In genomic region chr15:64017591-64018163, GRCh38 we compare ENCODE assay signal across 24 cellular contexts. TPM values are rescaled to one million over a fixed set of nuclear protein-coding genes. Genes with fewer than 3 reads are reported as not detected.
DNase-seq lines count a peak whose midpoint lies in the region; ATAC-seq and TF ChIP-seq lines count a peak whose summit lies in the region.
"Had no signal": no experiment of that assay in that cellular context is flagged by ENCODE, and none has a peak within 500 bp of the region (broad histone marks: within the 10 kb centered on the region; RNA-seq: fewer than 3 reads in every experiment).

No MANE protein-coding gene starts in this region.

- no peaks in the 10 kb centered on the region for H3K27me3 ChIP-seq in mammary epithelial cell (ENCODE audit: insufficient read depth, low read length)
- H3K27me3 ChIP-seq: ascending aorta, foreskin keratinocyte, thyroid gland had no signal

- TF ChIP-seq CTCF in 22Rv1 (IDR thresholded peaks at IDR 0.05) (no peak), HFFc6 (IDR thresholded peaks at IDR 0.05) (no peak), mammary epithelial cell (conservative IDR thresholded peaks at IDR 0.05 in 1 of 2, IDR thresholded peaks at IDR 0.05 in 1 of 2; ENCODE audit: extremely low read depth in 1 of 2, insufficient read depth in 1 of 2, low read depth in 1 of 2, low read length in 2 of 2) (no peak)

- 0 out of 2 replicates have a peak overlapping the region, but pooled peaks have one; percentile 21 for H3K4me3 Mint-ChIP-seq in HFFc6
- H3K4me3 Mint-ChIP-seq in naive thymus-derived CD8-positive, alpha-beta T cell = no peak overlapping the region
- H3K4me3 Mint-ChIP-seq: activated CD4-positive, alpha-beta T cell treated with anti-CD3 and anti-CD28 coated beads, Interleukin-2, amount 10 ng/mL, durations not matched to agents 7 days and 5 days; CD4-positive, alpha-beta memory T cell; endodermal cell; stimulated activated effector memory CD8-positive, alpha-beta T cell treated with anti-CD3 and anti-CD28 coated beads, Interleukin-12 subunit alpha, Interleukin-12 subunit beta, amount 100 ng/mL, for 72 hours had no signal

- no peaks in the 10 kb centered on the region for H3K9me3 ChIP-seq in mammary epithelial cell (replicated peaks; ENCODE audit: insufficient read depth, low read length)
- H3K9me3 ChIP-seq: ascending aorta, thyroid gland had no signal

- CTCF ChIA-PET in mammary epithelial cell (lab: Charles Lee; ENCODE audit: low non-redundant PET) = no interaction called here

- peak overlapping the region; percentile 18; the same call in 1 of the 2 replicates for H3K27ac ChIP-seq in 22Rv1
- peak overlapping the region; percentile 8 for H3K27ac ChIP-seq in mammary epithelial cell (ENCODE audit: insufficient read depth, low read depth, low read length)
- H3K27ac ChIP-seq: ascending aorta, foreskin keratinocyte, thyroid gland had no signal

- in situ Hi-C loops in mammary epithelial cell (cut with MboI; ENCODE audit: low sequenced_read_pairs in 2 of 2) = no loop called here

- H3K4me3 ChIP-seq in mammary epithelial cell (replicated peaks in 1 of 3; ENCODE audit: insufficient read depth in 1 of 3, low read depth in 2 of 3, low read length in 3 of 3) = no peak overlapping the region
- H3K4me3 ChIP-seq: ascending aorta, thyroid gland had no signal

- H3K27ac Mint-ChIP-seq in HFFc6 = no peak overlapping the region
- H3K27ac Mint-ChIP-seq in naive thymus-derived CD8-positive, alpha-beta T cell = peak overlapping the region in 6 of 10 donors; percentile 3 to 53 (median 37)
- H3K27ac Mint-ChIP-seq: activated CD4-positive, alpha-beta T cell treated with anti-CD3 and anti-CD28 coated beads, Interleukin-2, amount 10 ng/mL, durations not matched to agents 7 days and 5 days; endodermal cell; stimulated activated effector memory CD8-positive, alpha-beta T cell treated with anti-CD3 and anti-CD28 coated beads, Interleukin-12 subunit alpha, Interleukin-12 subunit beta, amount 100 ng/mL, for 72 hours had no signal

- H3K9me3 Mint-ChIP-seq in HFFc6 = peaks cover 5% of the 10 kb centered on the region; the same call in 1 of the 2 replicates
- peaks cover 0 to 5% (median 0%) of the 10 kb centered on the region in 9 donors for H3K9me3 Mint-ChIP-seq in naive thymus-derived CD8-positive, alpha-beta T cell
- H3K9me3 Mint-ChIP-seq: stimulated activated effector memory CD8-positive, alpha-beta T cell treated with anti-CD3 and anti-CD28 coated beads, Interleukin-12 subunit alpha, Interleukin-12 subunit beta, amount 100 ng/mL, for 72 hours had no signal

- no peaks in the 10 kb centered on the region for H3K79me2 ChIP-seq in mammary epithelial cell (ENCODE audit: insufficient read depth, low read length)

- peaks cover 13% of the 10 kb centered on the region; the same call in 1 of the 2 replicates for H3K36me3 Mint-ChIP-seq in HFFc6 (ENCODE audit: low read depth)
- peaks cover 0 to 6% (median 0%) of the 10 kb centered on the region in 3 donors for H3K36me3 Mint-ChIP-seq in naive thymus-derived CD8-positive, alpha-beta T cell
- H3K36me3 Mint-ChIP-seq: CD4-positive, alpha-beta memory T cell; stimulated activated effector memory CD8-positive, alpha-beta T cell treated with anti-CD3 and anti-CD28 coated beads, Interleukin-12 subunit alpha, Interleukin-12 subunit beta, amount 100 ng/mL, for 72 hours had no signal

- peaks cover 2% of the 10 kb centered on the region for H4K20me1 ChIP-seq in mammary epithelial cell (ENCODE audit: insufficient read depth, low read length)

- H3K36me3 ChIP-seq in mammary epithelial cell (ENCODE audit: insufficient read depth, low read length) = no peaks in the 10 kb centered on the region
- H3K36me3 ChIP-seq: ascending aorta, thyroid gland had no signal

- DNase-seq in HFFc6 (no peak), mammary epithelial cell (no peak), HCEC 1CT (no peak)
- no peak for DNase-seq in naive thymus-derived CD8-positive, alpha-beta T cell
- DNase-seq in activated effector memory CD4-positive, alpha-beta T cell treated with Interleukin-2 at 50 U/mL for 16 hours = no peak
- DNase-seq: activated CD4-positive, alpha-beta T cell treated with anti-CD3 and anti-CD28 coated beads, Interleukin-2, amount 10 ng/mL, durations not matched to agents 7 days and 5 days; activated naive CD4-positive, alpha-beta T cell; activated T-cell treated with anti-CD3 and anti-CD28 coated beads for 4 hours; CD4-positive, alpha-beta memory T cell; DMS79; endodermal cell; KBM-7; left colon; NCI-H1092; NCI-H2081 treated with DMSO at 0.1 percent for 48 hours; Right ventricle myocardium superior; T-helper 1 cell; thyroid gland had no signal

- no TSS peak for BruUV-seq in mammary epithelial cell (replicated peaks; lab: Mats Ljungman, UMichigan)

- intact Hi-C loops in mammary epithelial cell (cut with micrococcal nuclease) = loop anchor here (2.0 kb wide), 1 partner anchor 35 kb away; no protein-coding TSS in a partner anchor

- H3K4me1 ChIP-seq in mammary epithelial cell (ENCODE audit: insufficient read depth, low read length) = peaks cover 42% of the 10 kb centered on the region
- H3K4me1 ChIP-seq: ascending aorta had no signal

- H3K4me2 ChIP-seq in mammary epithelial cell (ENCODE audit: insufficient read depth, low read depth, low read length) = peak overlapping the region; percentile 17

- H3K27me3 Mint-ChIP-seq in HFFc6 (ENCODE audit: insufficient read depth) = peaks cover 6% of the 10 kb centered on the region
- H3K27me3 Mint-ChIP-seq in naive thymus-derived CD8-positive, alpha-beta T cell = no peaks in the 10 kb centered on the region
- H3K27me3 Mint-ChIP-seq: activated CD4-positive, alpha-beta T cell treated with anti-CD3 and anti-CD28 coated beads, Interleukin-2, amount 10 ng/mL, durations not matched to agents 7 days and 5 days; CD4-positive, alpha-beta memory T cell had no signal

- ATAC-seq in naive thymus-derived CD8-positive, alpha-beta T cell = no peak
- ATAC-seq in GM18873 (IDR thresholded peaks at IDR 0.05; ENCODE audit: low FRiP score, unreplicated experiment) (no peak), HG02642 (IDR thresholded peaks at IDR 0.05; ENCODE audit: poor library complexity, unreplicated experiment) (no peak)

- H2AFZ ChIP-seq in mammary epithelial cell (ENCODE audit: low read depth, low read length) = no peak overlapping the region

- dilution Hi-C loops in mammary epithelial cell (cut with HindIII; ENCODE audit: low sequenced_read_pairs) = no loop called here

- POLR2A ChIA-PET in naive thymus-derived CD8-positive, alpha-beta T cell (lab: Charles Lee) = no interaction called here

- H3K4me1 Mint-ChIP-seq in HFFc6 (ENCODE audit: low read depth) = peaks cover 39% of the 10 kb centered on the region
- peaks cover 0 to 14% (median 2%) of the 10 kb centered on the region in 4 donors for H3K4me1 Mint-ChIP-seq in naive thymus-derived CD8-positive, alpha-beta T cell
- H3K4me1 Mint-ChIP-seq: endodermal cell had no signal

- WGBS in mammary epithelial cell (ENCODE audit: low coverage, missing lambda C conversion rate) = 2% methylated on average over 3 of the region's 3 CpGs

- no peak overlapping the region for H3K9ac ChIP-seq in mammary epithelial cell (ENCODE audit: insufficient read depth, low read length)

RNA-seq across cellular contexts. Expression of gene DAPK2, which starts 28.6 kb away (rescaled TPM):
- 1 to 10 TPM; 2.1 to 5.7 (median 5.1) TPM for total RNA-seq in HFFc6 (2021; fragmentation: NEBNext Ultra II Directional; extraction: Animal tissue kit (Norgen Biotek cat#: 25700))
- 1 to 10 TPM in 1 of 2 donors, under 1 TPM in 1; 0.82 to 2.3 TPM for total RNA-seq in mammary epithelial cell
- polyA plus RNA-seq in mammary epithelial cell = 0.80 TPM
- polyA minus RNA-seq in mammary epithelial cell = not detected
- total RNA-seq in naive thymus-derived CD8-positive, alpha-beta T cell = 1 to 10 TPM; 1.3 to 1.6 TPM
- polyA plus RNA-seq in naive thymus-derived CD8-positive, alpha-beta T cell = 1 to 10 TPM in 2 of 3 donors, under 1 TPM in 1; 0.41 to 4.0 (median 1.1) TPM
